In the genomic region with DNA sequence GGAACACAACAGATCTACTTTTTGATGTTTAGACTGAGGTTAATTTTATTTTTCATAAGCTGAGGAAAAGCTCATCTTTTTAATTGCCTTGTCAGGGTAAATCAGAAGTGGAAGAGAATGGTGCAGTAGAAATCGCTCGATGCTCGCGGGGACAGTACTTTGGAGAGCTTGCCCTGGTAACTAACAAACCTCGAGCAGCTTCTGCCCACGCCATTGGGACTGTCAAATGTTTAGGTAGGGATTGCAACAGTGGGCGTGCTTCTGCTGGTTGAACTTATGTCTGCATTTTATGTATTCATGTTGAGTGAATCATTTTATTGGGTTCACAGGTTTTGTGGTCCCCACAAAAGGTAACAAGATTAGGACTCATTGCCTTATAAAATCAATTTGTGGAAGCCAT, we compare ENCODE assay signal across 27 cellular contexts. TPM values are rescaled to one million over a fixed set of nuclear protein-coding genes. Genes with fewer than 3 reads are reported as not detected.
DNase-seq lines count a peak whose midpoint lies in the region; ATAC-seq, FAIRE-seq and TF ChIP-seq lines count a peak whose summit lies in the region.
"Had no signal": no experiment of that assay in that cellular context is flagged by ENCODE, and none has a peak within 500 bp of the region (broad histone marks: within the 10 kb centered on the region; RNA-seq: fewer than 3 reads in every experiment).

No MANE protein-coding gene starts in this region.

- H3K9me3 Mint-ChIP-seq in endothelial cell (ENCODE audit: unreplicated experiment): no peaks in the 10 kb centered on the region
- H3K9me3 Mint-ChIP-seq: CD14-positive monocyte; CD8-positive, alpha-beta memory T cell had no signal

- H3K4me1 ChIP-seq in HepG2 (ENCODE audit: insufficient read depth, low read length) (peaks cover 12% of the 10 kb centered on the region), right lobe of liver (no peaks in the 10 kb centered on the region), osteoblast (ENCODE audit: insufficient read depth, low read length) (no peaks in the 10 kb centered on the region)
- H3K4me1 ChIP-seq: BE2C, BLaER1 had no signal

- DNase-seq in HepG2 (ENCODE audit: low spot score) (no peak), right lobe of liver (no peak), SW480 (ENCODE audit: low spot score) (peak; percentile 43), endothelial cell (ENCODE audit: low spot score) (no peak), osteoblast (ENCODE audit: insufficient read length, low spot score, missing footprints) (peak; percentile 26), MG63 (no peak), HPDE6-E6E7 (ENCODE audit: extremely low spot score) (no peak), NCI-H748 treated with DMSO at 0.1 percent for 48 hours (lab: John Stamatoyannopoulos, UW) (no peak)
- DNase-seq: 8988T; ACHN; BE2C; C1 segment of cervical spinal cord; CD4-positive, alpha-beta memory T cell; CD4-positive, CD25-positive, alpha-beta regulatory T cell; CD8-positive, alpha-beta memory T cell; DMS 273 treated with DMSO at 0.1 percent for 48 hours; DMS153; DMS53; DMS79; DND-41; EL; GDM1 had no signal

- H3K4me2 ChIP-seq in HepG2 (ENCODE audit: low read depth, low read length) (peak overlapping the region; percentile 54), osteoblast (ENCODE audit: insufficient read depth, low read length) (no peak overlapping the region)
- H3K4me2 ChIP-seq: BLaER1 had no signal

- TF ChIP-seq POLR2A in HepG2 (IDR thresholded peaks at IDR 0.05; ENCODE audit: insufficient read depth in 1 of 2, low read depth in 2 of 2, low read length in 2 of 2): no peak
- no peak for TF ChIP-seq POLR2A in right lobe of liver (IDR thresholded peaks at IDR 0.05)

- H3K9me3 ChIP-seq in HepG2 (ENCODE audit: low read length): no peaks in the 10 kb centered on the region
- H3K9me3 ChIP-seq in right lobe of liver: no peaks in the 10 kb centered on the region
- H3K9me3 ChIP-seq in osteoblast (ENCODE audit: low read depth, low read length): no peaks in the 10 kb centered on the region
- no peaks in the 10 kb centered on the region for H3K9me3 ChIP-seq in MG63
- H3K9me3 ChIP-seq: BE2C, BLaER1 had no signal

- CTCF ChIA-PET in HepG2 (lab: Yijun Ruan, JAX; ENCODE audit: low intra/inter-chr PET ratio, low total read pairs): no interaction called here

- peak overlapping the region; percentile 39 for H3K4me3 Mint-ChIP-seq in endothelial cell (ENCODE audit: unreplicated experiment)
- H3K4me3 Mint-ChIP-seq: CD14-positive monocyte; CD4-positive, alpha-beta memory T cell; CD4-positive, CD25-positive, alpha-beta regulatory T cell; CD8-positive, alpha-beta memory T cell had no signal

- WGBS in HepG2 (ENCODE audit: low lambda C conversion rate): 21% methylated on average over 7 of the region's 7 CpGs
- WGBS in right lobe of liver (ENCODE audit: insufficient coverage, low coverage, low lambda C conversion rate, missing lambda C conversion rate): 90% methylated on average over 7 of the region's 7 CpGs

- in situ Hi-C loops in HepG2 (cut with HindIII; ENCODE audit: extremely low pct_ligation_motif_present, low pct_unique_long_range_greater_than_20kb): no loop called here

- TF ChIP-seq EP300 in HepG2 (IDR thresholded peaks at IDR 0.05; ENCODE audit: low read depth in 2 of 2, low read length in 2 of 2) (no peak), HepG2 (CRISPR knock-in tag; IDR thresholded peaks at IDR 0.05; ENCODE audit: borderline replicate concordance) (no peak)

- H3K79me2 ChIP-seq in HepG2 (ENCODE audit: insufficient read depth, low read length) (no peaks in the 10 kb centered on the region), osteoblast (ENCODE audit: insufficient read depth, low read length) (no peaks in the 10 kb centered on the region)

- H3K36me3 Mint-ChIP-seq in endothelial cell (ENCODE audit: low read depth, unreplicated experiment): peaks cover 11% of the 10 kb centered on the region
- H3K36me3 Mint-ChIP-seq: CD4-positive, alpha-beta memory T cell; CD4-positive, CD25-positive, alpha-beta regulatory T cell; CD8-positive, alpha-beta memory T cell had no signal

- POLR2A ChIA-PET in HepG2 (lab: Yijun Ruan, JAX): no interaction called here

- H3K27ac Mint-ChIP-seq in endothelial cell (ENCODE audit: unreplicated experiment): no peak overlapping the region
- H3K27ac Mint-ChIP-seq: CD4-positive, alpha-beta memory T cell; CD4-positive, CD25-positive, alpha-beta regulatory T cell; CD8-positive, alpha-beta memory T cell had no signal

- H3K4me1 Mint-ChIP-seq in endothelial cell (ENCODE audit: unreplicated experiment): no peaks in the 10 kb centered on the region
- H3K4me1 Mint-ChIP-seq: CD14-positive monocyte; CD4-positive, alpha-beta memory T cell; CD4-positive, CD25-positive, alpha-beta regulatory T cell; CD8-positive, alpha-beta memory T cell had no signal

- ATAC-seq in HepG2 (peak; percentile 68; the same call in 2 of the 3 replicates), right lobe of liver (no peak)
- ATAC-seq: GM12878 had no signal

- intact Hi-C loops in HepG2 (cut with micrococcal nuclease; ENCODE audit: unreplicated experiment) (no loop called here), right lobe of liver (cut with DNase I) (loop anchor here in 1 of 2 donors (10.0 kb wide), 1 partner anchor 362 kb away; no protein-coding TSS in a partner anchor)

- no peak for TF ChIP-seq CTCF in HepG2 (CRISPR knock-in tag; IDR thresholded peaks at IDR 0.05)
- TF ChIP-seq CTCF in right lobe of liver (IDR thresholded peaks at IDR 0.05): no peak
- no peak for TF ChIP-seq CTCF in endothelial cell (IDR thresholded peaks at IDR 0.05; ENCODE audit: unreplicated experiment)
- TF ChIP-seq CTCF in osteoblast (IDR thresholded peaks at IDR 0.05; ENCODE audit: extremely low read depth, low read depth, low read length): no peak

- H3K27me3 ChIP-seq in HepG2 (ENCODE audit: control insufficient read depth in 1 of 2, insufficient read depth in 2 of 2, low read length in 2 of 2) (peaks cover 2 to 14% of the 10 kb centered on the region in 2 experiments; a peak in 3 of 5 replicates), right lobe of liver (no peaks in the 10 kb centered on the region), osteoblast (ENCODE audit: insufficient read depth, low read length) (no peaks in the 10 kb centered on the region), MG63 (no peaks in the 10 kb centered on the region)
- H3K27me3 ChIP-seq: BE2C, BLaER1 had no signal

- no TSS peak for BruUV-seq in HepG2 (replicated peaks; lab: Mats Ljungman, UMichigan)

- H3K27me3 Mint-ChIP-seq in endothelial cell (ENCODE audit: unreplicated experiment): no peaks in the 10 kb centered on the region

- no peak overlapping the region for H3K9ac ChIP-seq in HepG2 (ENCODE audit: insufficient read depth, low read depth, low read length)
- H3K9ac ChIP-seq: BLaER1 had no signal

- H2AFZ ChIP-seq in HepG2 (ENCODE audit: low read length) (peak overlapping the region; percentile 42), osteoblast (ENCODE audit: low read length) (no peak overlapping the region)

- H3K4me3 ChIP-seq in HepG2 (replicated peaks in 1 of 3; ENCODE audit: insufficient read depth in 1 of 3, low read depth in 2 of 3, low read length in 3 of 3): peak overlapping the region in 1 of 3 experiments; percentile 10; a peak in 1 of 6 replicates
- H3K4me3 ChIP-seq in right lobe of liver: no peak overlapping the region
- H3K4me3 ChIP-seq in osteoblast (ENCODE audit: insufficient read depth, low read length): no peak overlapping the region
- H3K4me3 ChIP-seq in MG63: no peak overlapping the region
- H3K4me3 ChIP-seq: BLaER1, GM12878 had no signal

- H4K20me1 ChIP-seq in HepG2 (ENCODE audit: insufficient read depth, low read length): no peaks in the 10 kb centered on the region
- H4K20me1 ChIP-seq in osteoblast (ENCODE audit: insufficient read depth, low read length): no peaks in the 10 kb centered on the region
- H4K20me1 ChIP-seq: BLaER1 had no signal

- FAIRE-seq in HepG2 (lab: Jason Lieb, UNC): no peak
- FAIRE-seq: A204.1, GM12878, GM18507 had no signal

- H3K36me3 ChIP-seq in HepG2 (replicated peaks in 1 of 2; ENCODE audit: control insufficient read depth in 1 of 2, insufficient read depth in 2 of 2, low read length in 2 of 2) (no peaks in the 10 kb centered on the region), right lobe of liver (no peaks in the 10 kb centered on the region), osteoblast (ENCODE audit: insufficient read depth, low read length) (no peaks in the 10 kb centered on the region), MG63 (no peaks in the 10 kb centered on the region)
- H3K36me3 ChIP-seq: BE2C, BLaER1 had no signal

- H3K27ac ChIP-seq in HepG2 (ENCODE audit: extremely low read length, insufficient read depth, low read length) (no peak overlapping the region), right lobe of liver (no peak overlapping the region), osteoblast (ENCODE audit: low read depth, low read length) (no peak overlapping the region)
- H3K27ac ChIP-seq: BLaER1 had no signal

- TF ChIP-seq RAD21 in HepG2 (CRISPR knock-in tag; IDR thresholded peaks at IDR 0.05): no peak

RNA-seq across cellular contexts. Expression of a gene that starts 11.7 kb away (rescaled TPM):
- 22.9 and 29.8 TPM in 2 replicates for total RNA-seq in HepG2 (2016; rRNA removed; fragmentation: Illumina TruSeq; extraction: Trizol)
- 4.4 and 5.2 TPM in 2 replicates for total RNA-seq in HepG2 (2016; cell fraction: cytosol; rRNA removed; fragmentation: Illumina TruSeq; extraction: Trizol; ENCODE audit: low read depth)
- 19.6 and 28.9 TPM in 2 replicates for total RNA-seq in HepG2 (2016; cell fraction: insoluble cytoplasmic fraction; rRNA removed; fragmentation: Illumina TruSeq; extraction: Trizol)
- 8.0 and 9.4 TPM in 2 replicates for total RNA-seq in HepG2 (2016; cell fraction: membrane; rRNA removed; fragmentation: Illumina TruSeq; extraction: Trizol)
- total RNA-seq in HepG2 (2016; cell fraction: nucleus; rRNA removed; fragmentation: Illumina TruSeq; extraction: Trizol): 16.5 and 18.0 TPM in 2 replicates
- 37.8 and 44.1 TPM in 2 replicates for polyA plus RNA-seq in HepG2 (2011; rRNA removed)
- polyA plus RNA-seq in HepG2 (2011; cell fraction: cytosol; rRNA removed): 24.4 and 33.9 TPM in 2 replicates
- 24.5 and 27.2 TPM in 2 replicates for polyA plus RNA-seq in HepG2 (2011; cell fraction: nucleus; rRNA removed)
- 40.5 and 54.8 TPM in 2 replicates for polyA plus RNA-seq in HepG2 (2012)
- 1.5 TPM in 2 replicates for polyA plus RNA-seq in HepG2 (2016; cell fraction: cytosol; fragmentation: Illumina TruSeq; extraction: Trizol; ENCODE audit: low read depth)
- polyA plus RNA-seq in HepG2 (2016; cell fraction: insoluble cytoplasmic fraction; fragmentation: Illumina TruSeq; extraction: Trizol; ENCODE audit: low read depth): 21.0 and 21.2 TPM in 2 replicates
- polyA plus RNA-seq in HepG2 (2016; cell fraction: membrane; fragmentation: Illumina TruSeq; extraction: Trizol; ENCODE audit: low read depth): 3.2 and 3.9 TPM in 2 replicates
- 13.2 and 18.0 TPM in 2 replicates for polyA plus RNA-seq in HepG2 (2016; cell fraction: nucleus; fragmentation: Illumina TruSeq; extraction: Trizol; ENCODE audit: insufficient read depth, low read depth)
- 46.4 and 47.9 TPM in 2 replicates for polyA minus RNA-seq in HepG2 (2011; rRNA and poly(A)+ RNA removed; ENCODE audit: low replicate concordance)
- 25.5 and 31.9 TPM in 2 replicates for polyA minus RNA-seq in HepG2 (2011; cell fraction: cytosol; rRNA and poly(A)+ RNA removed)
- 109 and 115 TPM in 2 replicates for polyA minus RNA-seq in HepG2 (2011; cell fraction: nucleus; rRNA and poly(A)+ RNA removed)
- 10 to 100 TPM; 30.2 to 50.0 (median 36.9) TPM for total RNA-seq in right lobe of liver
- 50.9 TPM for total RNA-seq in endothelial cell (ENCODE audit: unreplicated experiment)
- total RNA-seq in osteoblast: 166 and 175 TPM in 2 replicates
- total RNA-seq in MG63 (2014; rRNA removed; shearing (Covaris generic); ENCODE audit: low replicate concordance): 24.0 and 26.8 TPM in 2 replicates

Comparison
In these comparisons a context has a peak if more than half of its experiments do, and no peak if none do; other contexts are left out.
1. DNase-seq: peak in SW480 (single experiment) and osteoblast (single experiment); none in HepG2 (single experiment), right lobe of liver (0 of 3), endothelial cell (single experiment), MG63 (single experiment), HPDE6-E6E7 (single experiment) and NCI-H748 treated with DMSO at 0.1 percent for 48 hours (single experiment).